13 cellular contexts compared by ENCODE assay signal in genomic region chr9:92686954-92687353, GRCh38. TPM values are rescaled to one million over a fixed set of nuclear protein-coding genes. Genes with fewer than 3 reads are reported as not detected.
DNase-seq lines count a peak whose midpoint lies in the region; ATAC-seq and TF ChIP-seq lines count a peak whose summit lies in the region.
"Had no signal": no experiment of that assay in that cellular context is flagged by ENCODE, and none has a peak within 500 bp of the region (broad histone marks: within the 10 kb centered on the region; RNA-seq: fewer than 3 reads in every experiment).

No MANE protein-coding gene starts in this region.

- H3K4me2 ChIP-seq in PC-9 = no peak overlapping the region

- H3K9me3 ChIP-seq in A673 (ENCODE audit: low read depth, low read length, poor library complexity, severe bottlenecking) (peaks cover 16% of the 10 kb centered on the region), PC-9 (ENCODE audit: insufficient read depth, low read depth) (peaks cover 9% of the 10 kb centered on the region; the same call in 1 of the 2 replicates)

- no peak overlapping the region for H2AFZ ChIP-seq in PC-9

- POLR2A ChIA-PET in A673 (lab: Charles Lee; ENCODE audit: low non-redundant PET) (no interaction called here), PC-9 (lab: Charles Lee; ENCODE audit: unreplicated experiment) (no interaction called here)

- H3F3A ChIP-seq in PC-9 (ENCODE audit: insufficient read depth, low read depth) = no peaks in the 10 kb centered on the region

- peak; percentile 36 for DNase-seq in A673 (ENCODE audit: low spot score)
- peak in 1 of 2 experiments; percentile 42 for DNase-seq in PC-9
- peak; percentile 21 for DNase-seq in epithelial cell of esophagus (ENCODE audit: low read depth)
- no peak for DNase-seq in activated CD4-positive, CD25-positive, alpha-beta regulatory T cell treated with anti-CD3 and anti-CD28 coated beads, Interleukin-2, amount 50 U/mL, for 72 hours
- DNase-seq: amniotic stem cell; CD4-positive, alpha-beta memory T cell; NCI-H510A; nephron progenitor cell; stimulated activated naive B cell treated with anti-CD40 and anti-IgM and Interleukin-4, amounts not matched to agents 10 μg/mL and 1 μg/mL and 100 μg/mL, for 72 hours had no signal

- TF ChIP-seq CTCF in A673 (conservative IDR thresholded peaks at IDR 0.05; ENCODE audit: low read depth, low read length) (peak; percentile 36), GM12874 (IDR thresholded peaks at IDR 0.05; ENCODE audit: insufficient read depth, low read depth, low read length) (peak; percentile 23; the same call in 1 of the 2 replicates), PC-9 (conservative IDR thresholded peaks at IDR 0.05) (peak; percentile 42; the same call in 1 of the 2 replicates), epithelial cell of esophagus (IDR thresholded peaks at IDR 0.05; ENCODE audit: insufficient read depth, low read depth, low read length, missing control alignments) (no peak)

- intact Hi-C loops in A673 (cut with micrococcal nuclease; ENCODE audit: unreplicated experiment) = no loop called here
- intact Hi-C loops in PC-9 (cut with micrococcal nuclease; ENCODE audit: unreplicated experiment) = no loop called here

- CTCF ChIA-PET in A673 (lab: Charles Lee) (no interaction called here), PC-9 (lab: Charles Lee) (interaction anchor here (0.7 kb wide), 1 partner anchor 16 kb away, joined by 3 read pairs; no protein-coding TSS in a partner anchor)

- H3K4me3 ChIP-seq in A673 (ENCODE audit: low read depth, low read length, poor library complexity, severe bottlenecking) (no peak overlapping the region), PC-9 (no peak overlapping the region), epithelial cell of esophagus (ENCODE audit: low read length) (no peak overlapping the region)

- BruUV-seq in A673 (replicated peaks; lab: Mats Ljungman, UMichigan) (no TSS peak), PC-9 (replicated peaks; lab: Mats Ljungman, UMichigan) (no TSS peak)

- H4K20me1 ChIP-seq in PC-9 (ENCODE audit: insufficient read depth) = no peaks in the 10 kb centered on the region

- H3K4me1 ChIP-seq in A673 (ENCODE audit: insufficient read depth, low read length, poor library complexity, severe bottlenecking) (no peaks in the 10 kb centered on the region), PC-9 (replicated peaks; ENCODE audit: insufficient read depth) (no peaks in the 10 kb centered on the region)

- no peak for ATAC-seq in GM18868 (IDR thresholded peaks at IDR 0.05; ENCODE audit: unreplicated experiment)
- ATAC-seq in GM18909 (IDR thresholded peaks at IDR 0.05; ENCODE audit: poor library complexity, unreplicated experiment) = no peak
- ATAC-seq in GM18498 (IDR thresholded peaks at IDR 0.05; ENCODE audit: unreplicated experiment) = no peak

- H3K36me3 ChIP-seq in A673 (ENCODE audit: insufficient read depth, low read length, poor library complexity, severe bottlenecking) (no peaks in the 10 kb centered on the region), PC-9 (ENCODE audit: low read depth) (no peaks in the 10 kb centered on the region)

- H3K27me3 ChIP-seq in A673 (replicated peaks; ENCODE audit: insufficient read depth, low read depth, low read length, poor library complexity) = no peaks in the 10 kb centered on the region
- no peaks in the 10 kb centered on the region for H3K27me3 ChIP-seq in PC-9 (ENCODE audit: insufficient read depth, low read depth)

- H3K27ac ChIP-seq in A673 (ENCODE audit: low read depth, low read length, poor library complexity, severe bottlenecking) (no peak overlapping the region), PC-9 (no peak overlapping the region)

- no peaks in the 10 kb centered on the region for H3K79me2 ChIP-seq in PC-9 (ENCODE audit: low read depth)

- H3K9me2 ChIP-seq in PC-9 (ENCODE audit: insufficient read depth) = no peaks in the 10 kb centered on the region

RNA-seq across cellular contexts. Expression of gene IPPK, which starts 17.0 kb away (rescaled TPM):
- 11.4 and 14.0 TPM in 2 replicates for total RNA-seq in A673 (2021)
- 12.3 TPM in 2 replicates for total RNA-seq in PC-9 (2021)
